In the genomic region with DNA sequence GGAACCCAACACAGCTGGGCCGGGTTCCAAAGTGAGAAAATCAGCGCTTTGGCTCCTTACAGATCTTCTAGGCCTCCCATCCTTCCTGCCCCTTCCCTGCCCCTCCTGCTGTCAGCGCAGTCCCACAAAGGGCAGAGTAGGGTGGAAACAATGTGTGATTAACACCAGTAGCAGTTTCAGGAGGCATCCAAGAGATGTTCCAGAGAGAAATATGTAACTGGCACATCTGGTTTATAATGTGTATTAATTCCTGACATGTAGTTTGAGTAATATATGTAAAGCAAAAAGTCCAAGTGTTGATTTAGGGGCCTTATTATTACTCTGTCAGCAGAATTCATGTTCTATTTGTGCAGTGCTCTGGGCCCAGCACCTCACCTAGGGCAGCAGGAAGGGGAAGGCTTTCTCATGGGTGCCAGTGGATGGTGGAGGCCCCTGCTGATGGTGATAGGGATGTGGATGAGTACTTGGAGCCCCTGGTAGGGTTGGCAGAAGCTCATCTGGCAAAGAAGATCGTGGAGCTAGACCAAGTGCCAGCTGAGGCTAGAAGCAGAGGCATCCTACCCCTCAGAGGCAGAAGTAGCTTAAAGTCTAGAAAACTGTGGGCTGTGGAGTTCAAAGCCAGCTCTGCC, we compare ENCODE assay signal across 20 cellular contexts.
"Had no signal": no experiment of that assay in that cellular context is flagged by ENCODE, and none has a peak within 500 bp of the region (broad histone marks: within the 10 kb centered on the region; RNA-seq: fewer than 3 reads in every experiment).

No MANE protein-coding gene starts in this region.

- H3K9me3 Mint-ChIP-seq: stimulated activated memory B cell treated with anti-CD40 and anti-IgM and Interleukin-4, amounts not matched to agents 10 μg/mL and 1 μg/mL and 100 μg/mL, for 72 hours had no signal

- FAIRE-seq: astrocyte, islet of Langerhans, pancreas had no signal

- DNase-seq: activated CD4-positive, alpha-beta memory T cell treated with anti-CD3 and anti-CD28 coated beads for 36 hours; activated CD4-positive, alpha-beta T cell treated with anti-CD3 and anti-CD28 coated beads for 48 hours; activated gamma-delta T cell; activated naive CD4-positive, alpha-beta T cell treated with anti-CD3 and anti-CD28 coated beads, Interleukin-2, amount 50 U/mL, for 16 hours; central memory CD4-positive, alpha-beta T cell; dermis blood vessel endothelial cell; effector CD8-positive, alpha-beta T cell; gastrocnemius medialis; heart left ventricle; left cardiac atrium; nephron progenitor cell; pancreas; psoas muscle; right cardiac atrium; stimulated activated CD4-positive, alpha-beta T cell treated with anti-CD3 and anti-CD28 coated beads, Interleukin-2, amount 100 ng/mL, for 24 hours; thyroid gland had no signal

- H3K36me3 ChIP-seq: gastrocnemius medialis, heart left ventricle, pancreas, thyroid gland had no signal

- H3K27ac ChIP-seq: gastrocnemius medialis, pancreas, psoas muscle, skin epidermis, thyroid gland had no signal

- H3K36me3 Mint-ChIP-seq: activated CD4-positive, alpha-beta memory T cell treated with anti-CD3 and anti-CD28 coated beads for 36 hours; stimulated activated memory B cell treated with anti-CD40 and anti-IgM and Interleukin-4, amounts not matched to agents 10 μg/mL and 1 μg/mL and 100 μg/mL, for 72 hours had no signal

- H3K4me3 Mint-ChIP-seq: activated CD4-positive, alpha-beta memory T cell treated with anti-CD3 and anti-CD28 coated beads for 36 hours; nephron progenitor cell; stimulated activated memory B cell treated with anti-CD40 and anti-IgM and Interleukin-4, amounts not matched to agents 10 μg/mL and 1 μg/mL and 100 μg/mL, for 72 hours had no signal

- H3K4me1 ChIP-seq: gastrocnemius medialis, heart left ventricle, pancreas, psoas muscle, thyroid gland had no signal

- ATAC-seq: gastrocnemius medialis; heart left ventricle; left cardiac atrium; pancreas; psoas muscle; right cardiac atrium; stimulated activated memory B cell treated with anti-CD40 and anti-IgM and Interleukin-4, amounts not matched to agents 10 μg/mL and 1 μg/mL and 100 μg/mL, for 72 hours had no signal

- H3K9me3 ChIP-seq: gastrocnemius medialis, heart left ventricle, pancreas, psoas muscle, thyroid gland had no signal

- H3K4me1 Mint-ChIP-seq: nephron progenitor cell; stimulated activated memory B cell treated with anti-CD40 and anti-IgM and Interleukin-4, amounts not matched to agents 10 μg/mL and 1 μg/mL and 100 μg/mL, for 72 hours had no signal

- H3K4me3 ChIP-seq: gastrocnemius medialis, heart left ventricle, pancreas, psoas muscle, skin epidermis, thyroid gland had no signal

- H3K27me3 ChIP-seq: gastrocnemius medialis, heart left ventricle, pancreas, thyroid gland had no signal

- H3K27ac Mint-ChIP-seq: activated CD4-positive, alpha-beta memory T cell treated with anti-CD3 and anti-CD28 coated beads for 36 hours; nephron progenitor cell; stimulated activated memory B cell treated with anti-CD40 and anti-IgM and Interleukin-4, amounts not matched to agents 10 μg/mL and 1 μg/mL and 100 μg/mL, for 72 hours had no signal
